Comparison of ENCODE assay signal across 18 cellular contexts in the genomic region with DNA sequence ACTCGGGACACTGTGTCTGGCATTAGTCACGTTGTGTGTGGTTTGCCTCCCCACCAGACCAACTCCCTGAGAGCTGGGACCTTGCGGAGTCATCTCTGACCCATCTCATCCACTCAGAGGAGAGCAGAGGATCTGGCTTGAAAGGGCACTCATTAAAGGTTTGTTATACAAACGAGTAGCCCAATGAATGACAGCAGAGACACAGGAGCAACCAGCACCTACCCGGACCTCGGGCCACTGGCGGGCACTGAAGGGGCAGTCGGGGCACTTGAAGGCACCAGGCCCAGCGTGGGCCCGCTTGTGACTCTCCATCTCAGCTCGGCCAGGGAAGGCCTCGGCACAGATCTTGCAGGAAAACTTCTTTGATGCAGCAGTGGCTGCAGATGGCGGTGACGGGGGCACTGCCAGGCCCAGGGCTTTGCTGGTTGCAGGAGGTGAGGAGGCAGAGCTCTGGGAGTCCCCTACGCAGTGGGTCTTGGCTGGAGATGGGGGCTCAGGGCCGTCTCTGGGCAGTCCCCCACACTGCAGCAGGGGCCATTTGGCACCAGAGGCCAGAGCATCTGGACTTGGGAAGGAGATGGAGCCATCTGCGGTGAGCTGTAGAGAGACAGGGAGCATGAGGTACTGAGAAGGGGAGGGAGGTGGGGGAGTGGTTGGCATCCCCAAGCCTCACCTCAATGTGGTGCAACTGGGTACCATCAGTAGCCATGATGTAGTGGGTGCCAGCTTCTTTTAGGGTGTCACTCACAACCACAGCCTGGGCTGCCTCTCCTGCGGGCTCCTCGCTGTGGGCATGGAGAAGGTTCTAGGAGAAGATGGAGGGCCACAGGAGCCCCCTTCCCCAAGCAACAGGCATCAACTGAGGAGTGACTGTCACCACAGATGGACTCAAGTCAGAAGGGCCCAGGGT. TPM values are rescaled to one million over a fixed set of nuclear protein-coding genes. Genes with fewer than 3 reads are reported as not detected.
DNase-seq lines count a peak whose midpoint lies in the region; ATAC-seq and TF ChIP-seq lines count a peak whose summit lies in the region.
"Had no signal": no experiment of that assay in that cellular context is flagged by ENCODE, and none has a peak within 500 bp of the region (broad histone marks: within the 10 kb centered on the region; RNA-seq: fewer than 3 reads in every experiment).

No MANE protein-coding gene starts in this region.

- no peaks in the 10 kb centered on the region for H3K27me3 Mint-ChIP-seq in IgD-negative memory B cell
- H3K27me3 Mint-ChIP-seq in endothelial cell (ENCODE audit: unreplicated experiment), result peaks cover 12% of the 10 kb centered on the region
- no peaks in the 10 kb centered on the region for H3K27me3 Mint-ChIP-seq in stimulated activated naive B cell treated with anti-CD40 and anti-IgM and Interleukin-4, amounts not matched to agents 10 μg/mL and 1 μg/mL and 100 μg/mL, for 72 hours
- no peaks in the 10 kb centered on the region for H3K27me3 Mint-ChIP-seq in osteocyte (ENCODE audit: unreplicated experiment)

- H3K9me3 Mint-ChIP-seq in IgD-negative memory B cell (no peaks in the 10 kb centered on the region), endothelial cell (ENCODE audit: unreplicated experiment) (no peaks in the 10 kb centered on the region), osteocyte (ENCODE audit: unreplicated experiment) (no peaks in the 10 kb centered on the region)
- no peaks in the 10 kb centered on the region for H3K9me3 Mint-ChIP-seq in stimulated activated naive B cell treated with anti-CD40 and anti-IgM and Interleukin-4, amounts not matched to agents 10 μg/mL and 1 μg/mL and 100 μg/mL, for 72 hours

- peaks cover 85% of the 10 kb centered on the region for H3K36me3 ChIP-seq in right atrium auricular region

- H3K36me3 Mint-ChIP-seq in IgD-negative memory B cell (no peaks in the 10 kb centered on the region), endothelial cell (ENCODE audit: low read depth, unreplicated experiment) (peaks cover 21% of the 10 kb centered on the region), osteocyte (ENCODE audit: unreplicated experiment) (peaks cover 32% of the 10 kb centered on the region)
- peaks cover 32 to 45% of the 10 kb centered on the region in 2 donors for H3K36me3 Mint-ChIP-seq in stimulated activated naive B cell treated with anti-CD40 and anti-IgM and Interleukin-4, amounts not matched to agents 10 μg/mL and 1 μg/mL and 100 μg/mL, for 72 hours

- TF ChIP-seq CTCF in right atrium auricular region (IDR thresholded peaks at IDR 0.05) (no peak), endothelial cell (IDR thresholded peaks at IDR 0.05; ENCODE audit: unreplicated experiment) (no peak), osteocyte (IDR thresholded peaks at IDR 0.05) (no peak)

- no peak for ATAC-seq in left ventricle myocardium superior
- no peak for ATAC-seq in stimulated activated naive B cell treated with anti-CD40 and anti-IgM and Interleukin-4, amounts not matched to agents 10 μg/mL and 1 μg/mL and 100 μg/mL, for 72 hours (replicated peaks)
- ATAC-seq: activated CD4-positive, CD25-positive, alpha-beta regulatory T cell treated with anti-CD3 and anti-CD28 coated beads, Interleukin-2, amount 50 U/mL, for 24 hours; HCT116; heart right ventricle; SK-N-SH treated with all-trans-retinoic acid at 6 μM for 48 hours had no signal

- no peaks in the 10 kb centered on the region for H3K27me3 ChIP-seq in right atrium auricular region
- H3K27me3 ChIP-seq: heart right ventricle had no signal

- no peaks in the 10 kb centered on the region for H3K4me1 ChIP-seq in right atrium auricular region
- H3K4me1 ChIP-seq: left ventricle myocardium inferior had no signal

- no peak overlapping the region for H3K4me3 ChIP-seq in right atrium auricular region
- H3K4me3 ChIP-seq: heart right ventricle, left ventricle myocardium inferior, thoracic aorta had no signal

- intact Hi-C loops in left ventricle myocardium superior (cut with micrococcal nuclease), result no loop called here

- no peak overlapping the region for H3K27ac ChIP-seq in right atrium auricular region
- H3K27ac ChIP-seq: heart right ventricle, left ventricle myocardium inferior, thoracic aorta had no signal

- H3K27ac Mint-ChIP-seq in IgD-negative memory B cell, result peak overlapping the region; percentile 63 to 84 (median 70)
- H3K27ac Mint-ChIP-seq in endothelial cell (ENCODE audit: unreplicated experiment), result peak overlapping the region; percentile 30
- H3K27ac Mint-ChIP-seq in stimulated activated naive B cell treated with anti-CD40 and anti-IgM and Interleukin-4, amounts not matched to agents 10 μg/mL and 1 μg/mL and 100 μg/mL, for 72 hours, result peak overlapping the region; percentile 67
- H3K27ac Mint-ChIP-seq in osteocyte (ENCODE audit: unreplicated experiment), result no peak overlapping the region

- peak; percentile 23 for DNase-seq in left ventricle myocardium superior
- no peak for DNase-seq in right atrium auricular region (ENCODE audit: low spot score)
- DNase-seq in endothelial cell (ENCODE audit: low spot score), result no peak
- no peak for DNase-seq in stimulated activated naive B cell treated with anti-CD40 and anti-IgM and Interleukin-4, amounts not matched to agents 10 μg/mL and 1 μg/mL and 100 μg/mL, for 72 hours
- no peak for DNase-seq in NCI-H187 (lab: John Stamatoyannopoulos, UW)
- DNase-seq in osteocyte (ENCODE audit: extremely low spot score, unreplicated experiment), result no peak
- DNase-seq in activated CD4-positive, CD25-positive, alpha-beta regulatory T cell (lab: John Stamatoyannopoulos, UW), result no peak
- DNase-seq: amniotic stem cell, heart right ventricle, left ventricle myocardium inferior, nucleus accumbens, RPMI8226, T-helper 9 cell had no signal

- H3K9me3 ChIP-seq in right atrium auricular region, result no peaks in the 10 kb centered on the region
- H3K9me3 ChIP-seq: heart right ventricle, left ventricle myocardium inferior, thoracic aorta had no signal

- H3K4me1 Mint-ChIP-seq in IgD-negative memory B cell (peaks cover 0 to 3% (median 2%) of the 10 kb centered on the region in 3 donors), endothelial cell (ENCODE audit: unreplicated experiment) (no peaks in the 10 kb centered on the region), osteocyte (ENCODE audit: unreplicated experiment) (no peaks in the 10 kb centered on the region)
- peaks cover 11 to 13% of the 10 kb centered on the region in 2 donors for H3K4me1 Mint-ChIP-seq in stimulated activated naive B cell treated with anti-CD40 and anti-IgM and Interleukin-4, amounts not matched to agents 10 μg/mL and 1 μg/mL and 100 μg/mL, for 72 hours

- no peak overlapping the region for H3K4me3 Mint-ChIP-seq in IgD-negative memory B cell
- H3K4me3 Mint-ChIP-seq in endothelial cell (ENCODE audit: unreplicated experiment), result peak overlapping the region; percentile 40
- no peak overlapping the region for H3K4me3 Mint-ChIP-seq in stimulated activated naive B cell treated with anti-CD40 and anti-IgM and Interleukin-4, amounts not matched to agents 10 μg/mL and 1 μg/mL and 100 μg/mL, for 72 hours
- no peak overlapping the region for H3K4me3 Mint-ChIP-seq in osteocyte (ENCODE audit: unreplicated experiment)

RNA-seq across cellular contexts. Expression of gene PCIF1, which starts 17.7 kb away (rescaled TPM):
- total RNA-seq in left ventricle myocardium superior (26.2 TPM), right atrium auricular region (10 to 100 TPM; 21.1 to 39.8 TPM), endothelial cell (ENCODE audit: unreplicated experiment) (34.8 TPM), osteocyte (34.6 and 42.1 TPM in 2 replicates)
- 98.9 TPM for polyA plus RNA-seq in IgD-negative memory B cell

RNA-seq across cellular contexts. Expression of gene ZNF335, which starts 19.8 kb away (rescaled TPM):
- total RNA-seq in left ventricle myocardium superior (10.0 TPM), right atrium auricular region (10 to 100 TPM in 1 of 2 donors, 1 to 10 TPM in 1; 6.6 to 12.1 TPM), endothelial cell (ENCODE audit: unreplicated experiment) (22.9 TPM), osteocyte (23.9 and 24.6 TPM in 2 replicates)
- polyA plus RNA-seq in IgD-negative memory B cell, result 15.1 TPM

RNA-seq across cellular contexts. Expression of gene PLTP, which starts 40.2 kb away (rescaled TPM):
- total RNA-seq in left ventricle myocardium superior (97.7 TPM), right atrium auricular region (100 to 1,000 TPM in 1 of 2 donors, 10 to 100 TPM in 1; 53.6 to 221 TPM), endothelial cell (ENCODE audit: unreplicated experiment) (41.3 TPM), osteocyte (195 and 211 TPM in 2 replicates)
- 1.3 TPM for polyA plus RNA-seq in IgD-negative memory B cell

RNA-seq across cellular contexts. Expression of gene MMP9, which starts 56.5 kb away (rescaled TPM):
- total RNA-seq in left ventricle myocardium superior (0.64 TPM), right atrium auricular region (1 to 10 TPM in 1 of 2 donors, under 1 TPM in 1; 0.82 to 1.8 TPM), endothelial cell (ENCODE audit: unreplicated experiment) (9.7 TPM), osteocyte (not detected in 2 replicates)
- not detected for polyA plus RNA-seq in IgD-negative memory B cell
